22 cellular contexts compared by ENCODE assay signal in genomic region chr12:74321381-74321780, GRCh38.
"Had no signal": no experiment of that assay in that cellular context is flagged by ENCODE, and none has a peak within 500 bp of the region (broad histone marks: within the 10 kb centered on the region; RNA-seq: fewer than 3 reads in every experiment).

No MANE protein-coding gene starts in this region.

- H3K9me3 ChIP-seq: adrenal gland, MG63, Peyer's patch had no signal

- H3K36me3 Mint-ChIP-seq: activated naive CD8-positive, alpha-beta T cell treated with anti-CD3 and anti-CD28 coated beads, Interleukin-2, amount 10 ng/mL, durations not matched to agents 7 days and 5 days; IgD-negative memory B cell had no signal

- H3K36me3 ChIP-seq: adrenal gland, MG63, Peyer's patch had no signal

- H3K9me3 Mint-ChIP-seq: activated naive CD8-positive, alpha-beta T cell treated with anti-CD3 and anti-CD28 coated beads, Interleukin-2, amount 10 ng/mL, durations not matched to agents 7 days and 5 days; IgD-negative memory B cell had no signal

- H3K27ac Mint-ChIP-seq: activated CD4-positive, alpha-beta T cell treated with anti-CD3 and anti-CD28 coated beads for 36 hours; activated CD8-positive, alpha-beta T cell treated with anti-CD3 and anti-CD28 coated beads, Interleukin-2, amount 10 ng/mL, durations not matched to agents 7 days and 5 days; activated naive CD8-positive, alpha-beta T cell treated with anti-CD3 and anti-CD28 coated beads, Interleukin-2, amount 10 ng/mL, durations not matched to agents 7 days and 5 days; IgD-negative memory B cell had no signal

- H3K4me1 Mint-ChIP-seq: activated CD4-positive, alpha-beta T cell treated with anti-CD3 and anti-CD28 coated beads for 36 hours; activated naive CD8-positive, alpha-beta T cell treated with anti-CD3 and anti-CD28 coated beads, Interleukin-2, amount 10 ng/mL, durations not matched to agents 7 days and 5 days had no signal

- DNase-seq: activated CD4-positive, alpha-beta T cell treated with anti-CD3 and anti-CD28 coated beads for 36 hours; activated CD8-positive, alpha-beta memory T cell treated with anti-CD3 and anti-CD28 coated beads, Interleukin-2, amount 50 U/mL, for 48 hours; activated CD8-positive, alpha-beta T cell treated with anti-CD3 and anti-CD28 coated beads, Interleukin-2, amount 10 ng/mL, durations not matched to agents 7 days and 5 days; activated naive CD4-positive, alpha-beta T cell treated with anti-CD3 and anti-CD28 coated beads, Interleukin-2, amount 50 U/mL, for 16 hours; activated naive CD8-positive, alpha-beta T cell treated with anti-CD3 and anti-CD28 coated beads, Interleukin-2, amount 10 ng/mL, durations not matched to agents 7 days and 5 days; activated T-cell treated with anti-CD3 and anti-CD28 coated beads, Interleukin-2, amount 50 U/mL, for 1 hour; adrenal gland; anterior cingulate cortex; caudate nucleus; MG63; MV-4-11; NCI-H1092 treated with DMSO at 0.1 percent for 48 hours; NCI-H1436 treated with DMSO at 0.1 percent for 48 hours; NCI-H187; NCI-H2081; NCI-H510A treated with DMSO at 0.1 percent for 48 hours; NCI-H774; Peyer's patch; SIG-M5; T-helper 1 cell had no signal

- H3K27ac ChIP-seq: adrenal gland, Peyer's patch, VCaP had no signal

- H3K27me3 Mint-ChIP-seq: activated CD4-positive, alpha-beta T cell treated with anti-CD3 and anti-CD28 coated beads for 36 hours; activated naive CD8-positive, alpha-beta T cell treated with anti-CD3 and anti-CD28 coated beads, Interleukin-2, amount 10 ng/mL, durations not matched to agents 7 days and 5 days; IgD-negative memory B cell had no signal

- ATAC-seq: activated CD4-positive, alpha-beta T cell treated with anti-CD3 and anti-CD28 coated beads for 36 hours; activated CD8-positive, alpha-beta T cell treated with anti-CD3 and anti-CD28 coated beads, Interleukin-2, amount 10 ng/mL, durations not matched to agents 7 days and 5 days had no signal

- H3K27me3 ChIP-seq: adrenal gland, MG63, Peyer's patch had no signal

- H3K4me1 ChIP-seq: adrenal gland, Peyer's patch had no signal

- H3K4me3 ChIP-seq: adrenal gland, MG63, Peyer's patch had no signal

- H3K4me3 Mint-ChIP-seq: activated CD4-positive, alpha-beta T cell treated with anti-CD3 and anti-CD28 coated beads for 36 hours; activated CD8-positive, alpha-beta T cell treated with anti-CD3 and anti-CD28 coated beads, Interleukin-2, amount 10 ng/mL, durations not matched to agents 7 days and 5 days; activated naive CD8-positive, alpha-beta T cell treated with anti-CD3 and anti-CD28 coated beads, Interleukin-2, amount 10 ng/mL, durations not matched to agents 7 days and 5 days; IgD-negative memory B cell had no signal
